ENCODE assay signal across 22 cellular contexts in genomic region chr2:233544079-233544690, GRCh38. TPM values are rescaled to one million over a fixed set of nuclear protein-coding genes. Genes with fewer than 3 reads are reported as not detected.
DNase-seq lines count a peak whose midpoint lies in the region; ATAC-seq, FAIRE-seq and TF ChIP-seq lines count a peak whose summit lies in the region.
"Had no signal": no experiment of that assay in that cellular context is flagged by ENCODE, and none has a peak within 500 bp of the region (broad histone marks: within the 10 kb centered on the region; RNA-seq: fewer than 3 reads in every experiment).

No MANE protein-coding gene starts in this region.

- H3K36me3 ChIP-seq in astrocyte (ENCODE audit: insufficient read depth, low read length) (peaks cover 11% of the 10 kb centered on the region), keratinocyte (ENCODE audit: control insufficient read depth in 2 of 2, extremely low read depth in 1 of 2, insufficient read depth in 2 of 2, low read length in 2 of 2) (peaks cover 2 to 14% of the 10 kb centered on the region in 2 experiments)

- no peak for FAIRE-seq in astrocyte (lab: Jason Lieb, UNC)
- peak; percentile 36 for FAIRE-seq in keratinocyte (lab: Jason Lieb, UNC)
- FAIRE-seq: GM12878 had no signal

- H3K4me1 Mint-ChIP-seq in astrocyte (ENCODE audit: low read depth, unreplicated experiment) = peaks cover 11% of the 10 kb centered on the region
- H3K4me1 Mint-ChIP-seq in nephron = peaks cover 6% of the 10 kb centered on the region
- H3K4me1 Mint-ChIP-seq in activated CD8-positive, alpha-beta T cell treated with anti-CD3 and anti-CD28 coated beads, Interleukin-2, amount 10 ng/mL, durations not matched to agents 7 days and 5 days (ENCODE audit: low read depth) = peaks cover 10% of the 10 kb centered on the region

- H3K9me3 Mint-ChIP-seq in astrocyte (ENCODE audit: unreplicated experiment) (no peaks in the 10 kb centered on the region), nephron (no peaks in the 10 kb centered on the region)
- no peaks in the 10 kb centered on the region for H3K9me3 Mint-ChIP-seq in activated CD8-positive, alpha-beta T cell treated with anti-CD3 and anti-CD28 coated beads, Interleukin-2, amount 10 ng/mL, durations not matched to agents 7 days and 5 days (ENCODE audit: insufficient read depth)
- H3K9me3 Mint-ChIP-seq: CD4-positive, alpha-beta memory T cell; stimulated activated effector memory CD8-positive, alpha-beta T cell treated with anti-CD3 and anti-CD28 coated beads, Interleukin-12 subunit alpha, Interleukin-12 subunit beta, amount 100 ng/mL, for 72 hours had no signal

- H3K4me1 ChIP-seq in astrocyte (ENCODE audit: insufficient read depth, low read length) = no peaks in the 10 kb centered on the region
- H3K4me1 ChIP-seq in keratinocyte (ENCODE audit: control insufficient read depth, extremely low read depth, insufficient read depth, low read length) = no peaks in the 10 kb centered on the region

- CTCF ChIA-PET in activated CD8-positive, alpha-beta T cell treated with anti-CD3 and anti-CD28 coated beads, Interleukin-2, amount 10 ng/mL, durations not matched to agents 7 days and 5 days (lab: Charles Lee) = no interaction called here

- TF ChIP-seq CTCF in astrocyte (IDR thresholded peaks at IDR 0.05; ENCODE audit: insufficient read depth, low read depth, low read length) (no peak), keratinocyte (optimal IDR thresholded peaks at IDR 0.05 in 1 of 3, IDR thresholded peaks at IDR 0.05 in 1 of 3, conservative IDR thresholded peaks at IDR 0.05 in 1 of 3; ENCODE audit: extremely low read depth in 1 of 3, insufficient read depth in 2 of 3, low read length in 3 of 3) (no peak), nephron (IDR thresholded peaks at IDR 0.05; ENCODE audit: unreplicated experiment in 3 of 3) (no peak)

- no peak overlapping the region for H3K4me3 ChIP-seq in astrocyte (ENCODE audit: insufficient read depth, low read depth, low read length)
- no peak overlapping the region for H3K4me3 ChIP-seq in keratinocyte (ENCODE audit: control insufficient read depth in 2 of 3, extremely low read depth in 1 of 3, insufficient read depth in 2 of 3, low read depth in 1 of 3, low read length in 3 of 3)
- H3K4me3 ChIP-seq: GM12878 had no signal

- H4K20me1 ChIP-seq in astrocyte (ENCODE audit: insufficient read depth, low read length) (no peaks in the 10 kb centered on the region), keratinocyte (ENCODE audit: control insufficient read depth, extremely low read depth, insufficient read depth, low read length) (no peaks in the 10 kb centered on the region)

- no peak overlapping the region for H2AFZ ChIP-seq in astrocyte (ENCODE audit: low read depth, low read length)
- H2AFZ ChIP-seq in keratinocyte (ENCODE audit: control insufficient read depth, low read length) = no peak overlapping the region

- dilution Hi-C loops in keratinocyte (cut with MboI; ENCODE audit: extremely low pct_ligation_motif_present, low sequenced_read_pairs) = no loop called here

- H3K27ac ChIP-seq in astrocyte (ENCODE audit: low read depth, low read length) = no peak overlapping the region
- H3K27ac ChIP-seq in keratinocyte (ENCODE audit: control insufficient read depth, insufficient read depth, low read length) = no peak overlapping the region

- no peak overlapping the region for H3K27ac Mint-ChIP-seq in astrocyte (ENCODE audit: unreplicated experiment)
- H3K27ac Mint-ChIP-seq in nephron = peak overlapping the region; percentile 72 to 93 (median 79)
- H3K27ac Mint-ChIP-seq in activated CD8-positive, alpha-beta T cell treated with anti-CD3 and anti-CD28 coated beads, Interleukin-2, amount 10 ng/mL, durations not matched to agents 7 days and 5 days = no peak overlapping the region
- H3K27ac Mint-ChIP-seq: CD4-positive, alpha-beta memory T cell; progenitor cell of endocrine pancreas; stimulated activated effector memory CD8-positive, alpha-beta T cell treated with anti-CD3 and anti-CD28 coated beads, Interleukin-12 subunit alpha, Interleukin-12 subunit beta, amount 100 ng/mL, for 72 hours had no signal

- DNase-seq in EH (ENCODE audit: low read depth) = peak; percentile 15
- peak; percentile 23 for DNase-seq in astrocyte (ENCODE audit: low read depth)
- DNase-seq in keratinocyte (ENCODE audit: low read depth, low spot score) = no peak
- DNase-seq in DMS53 treated with DMSO at 0.1 percent for 48 hours (lab: John Stamatoyannopoulos, UW; ENCODE audit: unreplicated experiment) = no peak
- DNase-seq in activated CD8-positive, alpha-beta T cell treated with anti-CD3 and anti-CD28 coated beads, Interleukin-2, amount 10 ng/mL, durations not matched to agents 7 days and 5 days = no peak
- no peak for DNase-seq in activated CD8-positive, alpha-beta memory T cell treated with anti-CD3 and anti-CD28 coated beads, Interleukin-2, amount 50 U/mL, for 48 hours
- DNase-seq: activated CD4-positive, alpha-beta T cell treated with anti-CD3 and anti-CD28 coated beads, Interleukin-2, amount 50 U/mL, for 48 hours; activated CD4-positive, CD25-positive, alpha-beta regulatory T cell; CD4-positive, alpha-beta memory T cell; DMS153; Karpas-422; NCI-H1048; NCI-H1930; NCI-H345; NCI-H774; stimulated activated CD4-positive, alpha-beta T cell treated with anti-CD3 and anti-CD28 coated beads, Interleukin-2, amount 100 ng/mL, for 24 hours; T-helper 9 cell had no signal

- H3K27me3 Mint-ChIP-seq in astrocyte (ENCODE audit: low read depth, unreplicated experiment) (no peaks in the 10 kb centered on the region), nephron (ENCODE audit: low read depth) (no peaks in the 10 kb centered on the region)
- H3K27me3 Mint-ChIP-seq in activated CD8-positive, alpha-beta T cell treated with anti-CD3 and anti-CD28 coated beads, Interleukin-2, amount 10 ng/mL, durations not matched to agents 7 days and 5 days (ENCODE audit: low read depth) = no peaks in the 10 kb centered on the region
- H3K27me3 Mint-ChIP-seq: CD4-positive, alpha-beta memory T cell; progenitor cell of endocrine pancreas had no signal

- no peaks in the 10 kb centered on the region for H3K9me1 ChIP-seq in keratinocyte (ENCODE audit: control insufficient read depth, extremely low read depth, insufficient read depth, low read length)

- H3K4me2 ChIP-seq in astrocyte (ENCODE audit: low read length) (no peak overlapping the region), keratinocyte (ENCODE audit: control insufficient read depth, extremely low read depth, insufficient read depth, low read depth, low read length) (no peak overlapping the region)

- H3K36me3 Mint-ChIP-seq in astrocyte (ENCODE audit: low read depth, unreplicated experiment) (peaks cover 11% of the 10 kb centered on the region), nephron (ENCODE audit: low read depth) (peaks cover 73% of the 10 kb centered on the region)
- H3K36me3 Mint-ChIP-seq in activated CD8-positive, alpha-beta T cell treated with anti-CD3 and anti-CD28 coated beads, Interleukin-2, amount 10 ng/mL, durations not matched to agents 7 days and 5 days (ENCODE audit: low read depth) = peaks cover 3% of the 10 kb centered on the region

- POLR2A ChIA-PET in activated CD8-positive, alpha-beta T cell treated with anti-CD3 and anti-CD28 coated beads, Interleukin-2, amount 10 ng/mL, durations not matched to agents 7 days and 5 days (lab: Charles Lee) = no interaction called here

- ATAC-seq in GM18517 (IDR thresholded peaks at IDR 0.05; ENCODE audit: unreplicated experiment) = no peak
- no peak for ATAC-seq in activated CD8-positive, alpha-beta T cell treated with anti-CD3 and anti-CD28 coated beads, Interleukin-2, amount 10 ng/mL, durations not matched to agents 7 days and 5 days
- ATAC-seq: GM12878; stimulated activated effector memory CD8-positive, alpha-beta T cell treated with anti-CD3 and anti-CD28 coated beads, Interleukin-12 subunit alpha, Interleukin-12 subunit beta, amount 100 ng/mL, for 72 hours had no signal

- H3K4me3 Mint-ChIP-seq in astrocyte (ENCODE audit: unreplicated experiment) = no peak overlapping the region
- no peak overlapping the region for H3K4me3 Mint-ChIP-seq in nephron
- no peak overlapping the region for H3K4me3 Mint-ChIP-seq in activated CD8-positive, alpha-beta T cell treated with anti-CD3 and anti-CD28 coated beads, Interleukin-2, amount 10 ng/mL, durations not matched to agents 7 days and 5 days
- H3K4me3 Mint-ChIP-seq: CD4-positive, alpha-beta memory T cell; stimulated activated effector memory CD8-positive, alpha-beta T cell treated with anti-CD3 and anti-CD28 coated beads, Interleukin-12 subunit alpha, Interleukin-12 subunit beta, amount 100 ng/mL, for 72 hours had no signal

- H3K79me2 ChIP-seq in astrocyte (ENCODE audit: insufficient read depth, low read length) = no peaks in the 10 kb centered on the region
- no peaks in the 10 kb centered on the region for H3K79me2 ChIP-seq in keratinocyte (ENCODE audit: control insufficient read depth, insufficient read depth, low read length)

- no peaks in the 10 kb centered on the region for H3K27me3 ChIP-seq in astrocyte (ENCODE audit: insufficient read depth, low read length)
- H3K27me3 ChIP-seq in keratinocyte (ENCODE audit: control insufficient read depth, extremely low read depth, insufficient read depth, low read length) = no peaks in the 10 kb centered on the region

- H3K9me3 ChIP-seq in astrocyte (ENCODE audit: insufficient read depth, low read depth, low read length) = no peaks in the 10 kb centered on the region
- no peaks in the 10 kb centered on the region for H3K9me3 ChIP-seq in keratinocyte (ENCODE audit: control insufficient read depth, low read depth, low read length)

- H3K9ac ChIP-seq in astrocyte (ENCODE audit: low read length) = no peak overlapping the region
- H3K9ac ChIP-seq in keratinocyte (ENCODE audit: control insufficient read depth, extremely low read depth, insufficient read depth, low read length) = no peak overlapping the region

RNA-seq across cellular contexts. Expression of gene USP40, which starts 22.4 kb away (rescaled TPM):
- 23.6 and 25.4 TPM in 2 replicates for total RNA-seq in astrocyte
- polyA plus RNA-seq in keratinocyte = 30.6 to 44.1 TPM (median 37.3 TPM) in 3 replicates
- 31.2 TPM for polyA plus RNA-seq in keratinocyte (2011; ENCODE audit: low read depth)
- polyA plus RNA-seq in keratinocyte (2011; cell fraction: cytosol; rRNA removed) = 34.5 and 38.4 TPM in 2 replicates
- 78.4 and 98.0 TPM in 2 replicates for polyA plus RNA-seq in keratinocyte (2011; cell fraction: nucleus; rRNA removed)
- 14.0 and 30.3 TPM in 2 replicates for polyA plus RNA-seq in keratinocyte (2012; ENCODE audit: low replicate concordance)
- 52.2 to 68.8 TPM (median 53.0 TPM) in 3 replicates for polyA minus RNA-seq in keratinocyte
- 31.3 TPM for polyA minus RNA-seq in keratinocyte (2011; cell fraction: cytosol; rRNA and poly(A)+ RNA removed)
- 36.2 and 77.2 TPM in 2 replicates for polyA minus RNA-seq in keratinocyte (2011; cell fraction: nucleus; rRNA and poly(A)+ RNA removed)
- total RNA-seq in activated CD8-positive, alpha-beta T cell treated with anti-CD3 and anti-CD28 coated beads, Interleukin-2, amount 10 ng/mL, durations not matched to agents 7 days and 5 days = 10 to 100 TPM; 13.1 to 14.1 TPM

Comparison
In these comparisons a context has a peak if more than half of its experiments do, and no peak if none do; other contexts are left out.
1. DNase-seq: peak in EH (single experiment) and astrocyte (single experiment); none in keratinocyte (single experiment), DMS53 treated with DMSO at 0.1 percent for 48 hours (single experiment), activated CD8-positive, alpha-beta T cell treated with anti-CD3 and anti-CD28 coated beads, Interleukin-2, amount 10 ng/mL, durations not matched to agents 7 days and 5 days (single experiment) and activated CD8-positive, alpha-beta memory T cell treated with anti-CD3 and anti-CD28 coated beads, Interleukin-2, amount 50 U/mL, for 48 hours (single experiment).
2. H3K27ac Mint-ChIP-seq: peak in nephron (3 of 3); none in astrocyte (single experiment) and activated CD8-positive, alpha-beta T cell treated with anti-CD3 and anti-CD28 coated beads, Interleukin-2, amount 10 ng/mL, durations not matched to agents 7 days and 5 days (single experiment).